Comparison of ENCODE assay signal across 23 cellular contexts in the genomic region with DNA sequence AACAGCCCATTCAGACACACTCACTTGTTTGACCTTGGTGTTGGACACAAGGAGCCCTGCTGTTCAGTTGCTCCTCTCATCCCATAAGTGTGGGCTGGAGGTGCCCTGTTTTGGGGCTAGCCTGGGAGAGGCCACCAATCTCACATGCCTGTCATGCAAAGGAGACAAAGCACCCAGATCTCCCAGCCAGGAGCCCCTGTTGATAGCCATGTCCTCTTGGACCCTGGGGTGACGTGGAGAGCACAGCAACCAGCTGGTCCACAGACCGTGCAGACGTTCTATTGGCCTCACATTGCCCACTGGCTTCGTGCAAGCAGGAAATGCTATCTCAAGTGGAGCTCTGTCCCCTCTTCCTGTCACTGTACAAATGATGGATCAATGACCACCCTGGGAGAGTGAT.
"Had no signal": no experiment of that assay in that cellular context is flagged by ENCODE, and none has a peak within 500 bp of the region (broad histone marks: within the 10 kb centered on the region; RNA-seq: fewer than 3 reads in every experiment).

No MANE protein-coding gene starts in this region.

- H3K27me3 ChIP-seq: dorsolateral prefrontal cortex, esophagus muscularis mucosa, foreskin keratinocyte, gastroesophageal sphincter, heart right ventricle, left lung had no signal

- H3K9me3 ChIP-seq: left lung, lower lobe of right lung, mucosa of descending colon had no signal

- H3K4me1 ChIP-seq: foreskin keratinocyte, left lung, lower lobe of right lung had no signal

- H3K4me3 ChIP-seq: coronary artery, dorsolateral prefrontal cortex, esophagus muscularis mucosa, gastroesophageal sphincter, heart right ventricle, left lung, lower lobe of right lung, mucosa of descending colon had no signal

- ATAC-seq: foreskin keratinocyte, gastroesophageal sphincter, heart right ventricle, left cardiac atrium, left lung, left ventricle myocardium superior, lower lobe of right lung, mucosa of descending colon had no signal

- FAIRE-seq: colon, endothelial cell of umbilical vein, frontal cortex, islet of Langerhans, keratinocyte had no signal

- H3K27ac ChIP-seq: coronary artery, dorsolateral prefrontal cortex, esophagus muscularis mucosa, foreskin keratinocyte, gastroesophageal sphincter, heart right ventricle, left lung, lower lobe of right lung had no signal

- H3K36me3 ChIP-seq: esophagus muscularis mucosa, gastroesophageal sphincter, heart right ventricle, left lung, lower lobe of right lung had no signal

- DNase-seq: dermis blood vessel endothelial cell; dorsolateral prefrontal cortex; effector CD4-positive, alpha-beta T cell; effector memory CD4-positive, alpha-beta T cell; foreskin keratinocyte; glutamatergic neuron; head of caudate nucleus; heart right ventricle; hippocampal formation; left cardiac atrium; left lung; left ventricle myocardium superior; lower lobe of right lung; mesenchymal stem cell; mucosa of descending colon had no signal
